Comparison of ENCODE assay signal across 8 cellular contexts in the genomic region with DNA sequence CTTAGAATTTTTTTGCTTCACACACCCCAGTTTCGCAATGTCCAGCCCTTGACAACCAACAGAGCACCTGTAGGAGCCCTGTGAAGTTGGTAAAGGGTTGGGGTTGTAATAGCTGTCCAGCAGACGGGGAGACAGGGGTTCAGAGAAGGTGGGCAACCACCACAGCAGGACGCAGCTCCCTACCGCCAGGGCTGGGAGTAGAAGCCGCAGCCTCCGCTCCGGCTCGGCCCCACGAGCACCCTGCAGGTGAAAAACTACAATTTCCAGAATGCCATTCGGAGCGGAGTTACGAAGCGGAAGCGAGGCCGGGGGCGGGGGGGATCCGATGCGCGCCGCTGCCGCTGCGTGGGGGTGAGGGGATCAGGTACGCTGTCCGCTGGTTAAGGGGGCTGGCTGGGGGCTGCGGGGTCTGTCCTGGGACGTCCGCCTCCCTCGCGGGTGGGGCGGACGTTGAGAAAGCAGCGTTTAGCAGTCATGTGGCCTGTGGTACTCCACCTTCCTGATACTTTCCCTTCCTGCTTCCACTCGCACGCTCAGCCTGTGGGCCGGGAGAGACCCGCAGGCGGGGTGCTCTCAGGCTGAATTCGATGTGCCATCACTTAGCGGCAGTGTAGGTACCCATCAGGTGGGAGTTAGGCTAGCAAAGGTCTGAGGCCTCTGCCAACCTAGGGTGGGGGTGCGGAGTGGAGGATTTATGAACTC. TPM values are rescaled to one million over a fixed set of nuclear protein-coding genes. Genes with fewer than 3 reads are reported as not detected.
A peak's percentile ranks its signal among the peaks of the same experiment; 100 is the strongest.
DNase-seq lines count a peak whose midpoint lies in the region; ATAC-seq and TF ChIP-seq lines count a peak whose summit lies in the region.

Gene TRMT10B, plus strand, starts transcription at position 317 of the 702 bp plus-strand sequence. CDS start 8,127 bp downstream, outside the sequence.

- peak within 1 kb of the TSS; percentile 87 for H3K27ac ChIP-seq in lower lobe of right lung

- H3K36me3 ChIP-seq in lower lobe of right lung = no peaks in the 10 kb centered on the region

- CTCF ChIA-PET in activated CD4-positive, alpha-beta memory T cell treated with anti-CD3 and anti-CD28 coated beads, Interleukin-2, amount 10 ng/mL, durations not matched to agents 7 days and 5 days (lab: Charles Lee) = no interaction called here

- peak within 1 kb of the TSS; percentile 95 for H3K4me3 Mint-ChIP-seq in activated CD4-positive, alpha-beta memory T cell treated with anti-CD3 and anti-CD28 coated beads, Interleukin-2, amount 10 ng/mL, durations not matched to agents 7 days and 5 days

- DNase-seq in AG09309 (ENCODE audit: low read depth) = no peak
- peak; percentile 90 for DNase-seq in NCI-H69 (lab: John Stamatoyannopoulos, UW)
- DNase-seq in activated CD4-positive, alpha-beta memory T cell treated with anti-CD3 and anti-CD28 coated beads, Interleukin-2, amount 10 ng/mL, durations not matched to agents 7 days and 5 days = peak; percentile 76
- peak; percentile 61 for DNase-seq in effector CD4-positive, alpha-beta T cell
- peak; percentile 78 for DNase-seq in lower lobe of right lung
- peak; percentile 57 to 76 (median 58) for DNase-seq in stimulated activated CD4-positive, alpha-beta T cell treated with anti-CD3 and anti-CD28 coated beads, TNF-alpha, amount 100 ng/mL, for 24 hours (ENCODE audit: low read depth in 3 of 3)

- peaks cover 26% of the 10 kb centered on the region for H3K4me1 Mint-ChIP-seq in activated CD4-positive, alpha-beta memory T cell treated with anti-CD3 and anti-CD28 coated beads, Interleukin-2, amount 10 ng/mL, durations not matched to agents 7 days and 5 days

- H3K9me3 ChIP-seq in lower lobe of right lung = no peaks in the 10 kb centered on the region

- TF ChIP-seq CTCF in AG09309 (IDR thresholded peaks at IDR 0.05; ENCODE audit: control insufficient read depth, insufficient read depth, low read depth, low read length, missing control alignments) (no peak), lower lobe of right lung (IDR thresholded peaks at IDR 0.05) (peak; percentile 8)

- H3K36me3 Mint-ChIP-seq in activated CD4-positive, alpha-beta memory T cell treated with anti-CD3 and anti-CD28 coated beads, Interleukin-2, amount 10 ng/mL, durations not matched to agents 7 days and 5 days (ENCODE audit: low read depth) = peaks cover 10% of the 10 kb centered on the region

- H3K9me3 Mint-ChIP-seq in activated CD4-positive, alpha-beta memory T cell treated with anti-CD3 and anti-CD28 coated beads, Interleukin-2, amount 10 ng/mL, durations not matched to agents 7 days and 5 days = peaks cover 3% of the 10 kb centered on the region

- H3K27ac Mint-ChIP-seq in activated CD4-positive, alpha-beta memory T cell treated with anti-CD3 and anti-CD28 coated beads, Interleukin-2, amount 10 ng/mL, durations not matched to agents 7 days and 5 days = peak within 1 kb of the TSS; percentile 79

- H3K4me1 ChIP-seq in lower lobe of right lung = peaks cover 16% of the 10 kb centered on the region

- H3K27me3 Mint-ChIP-seq in activated CD4-positive, alpha-beta memory T cell treated with anti-CD3 and anti-CD28 coated beads, Interleukin-2, amount 10 ng/mL, durations not matched to agents 7 days and 5 days = no peaks in the 10 kb centered on the region

- intact Hi-C loops in lower lobe of right lung (cut with DNase I) = no loop called here

- POLR2A ChIA-PET in activated CD4-positive, alpha-beta memory T cell treated with anti-CD3 and anti-CD28 coated beads, Interleukin-2, amount 10 ng/mL, durations not matched to agents 7 days and 5 days (lab: Charles Lee) = interaction anchor here (1.0 to 1.9 kb wide), 3 partner anchors 31 to 161 kb away, joined by 3 to 15 read pairs (median 3); partner anchors contain the start of genes DCAF10, EXOSC3 and TOMM5

- peak; percentile 87 for ATAC-seq in GM18909 (IDR thresholded peaks at IDR 0.05; ENCODE audit: poor library complexity, unreplicated experiment)
- ATAC-seq in HG03280 (IDR thresholded peaks at IDR 0.05; ENCODE audit: unreplicated experiment) = peak; percentile 86
- peak; percentile 93 to 98 for ATAC-seq in lower lobe of right lung

- H3K4me3 ChIP-seq in AG09309 (ENCODE audit: control insufficient read depth, low read depth, low read length) = peak within 1 kb of the TSS; percentile 92
- peak within 1 kb of the TSS; percentile 84 for H3K4me3 ChIP-seq in lower lobe of right lung

- no peaks in the 10 kb centered on the region for H3K27me3 ChIP-seq in lower lobe of right lung (ENCODE audit: low read depth)

RNA-seq across cellular contexts. Expression of gene TRMT10B, which starts in this region (rescaled TPM):
- 10 to 100 TPM; 11.8 to 14.2 TPM for total RNA-seq in activated CD4-positive, alpha-beta memory T cell treated with anti-CD3 and anti-CD28 coated beads, Interleukin-2, amount 10 ng/mL, durations not matched to agents 7 days and 5 days
- total RNA-seq in lower lobe of right lung = 8.8 TPM
